Comparison of ENCODE assay signal across 1 cellular context in genomic region chr10:46020871-46021553, GRCh38.
TF ChIP-seq lines count a peak whose summit lies in the region.

No MANE protein-coding gene starts in this region.

TF ChIP-seq in IMR-90, 13 proteins besides CTCF, POLR2A, EP300 and RAD21 (continued from another document):
- TF ChIP-seq FOS (IDR thresholded peaks at IDR 0.05; ENCODE audit: low read depth, low read length), result peak; percentile 45; the same call in 1 of the 2 replicates
- 0 out of 2 replicates have a peak, but pooled peaks have one; percentile 24 for TF ChIP-seq RFX5 (IDR thresholded peaks at IDR 0.05; ENCODE audit: low read depth, low read length)
- TF ChIP-seq MXI1 (IDR thresholded peaks at IDR 0.05; ENCODE audit: borderline replicate concordance, low read depth, low read length), result 0 out of 2 replicates have a peak, but pooled peaks have one; percentile 22
- peak; percentile 70; the same call in 1 of the 2 replicates for TF ChIP-seq NFE2L2 (IDR thresholded peaks at IDR 0.05; ENCODE audit: low read depth, low read length)
